Comparison of ENCODE assay signal across 10 cellular contexts in the genomic region with DNA sequence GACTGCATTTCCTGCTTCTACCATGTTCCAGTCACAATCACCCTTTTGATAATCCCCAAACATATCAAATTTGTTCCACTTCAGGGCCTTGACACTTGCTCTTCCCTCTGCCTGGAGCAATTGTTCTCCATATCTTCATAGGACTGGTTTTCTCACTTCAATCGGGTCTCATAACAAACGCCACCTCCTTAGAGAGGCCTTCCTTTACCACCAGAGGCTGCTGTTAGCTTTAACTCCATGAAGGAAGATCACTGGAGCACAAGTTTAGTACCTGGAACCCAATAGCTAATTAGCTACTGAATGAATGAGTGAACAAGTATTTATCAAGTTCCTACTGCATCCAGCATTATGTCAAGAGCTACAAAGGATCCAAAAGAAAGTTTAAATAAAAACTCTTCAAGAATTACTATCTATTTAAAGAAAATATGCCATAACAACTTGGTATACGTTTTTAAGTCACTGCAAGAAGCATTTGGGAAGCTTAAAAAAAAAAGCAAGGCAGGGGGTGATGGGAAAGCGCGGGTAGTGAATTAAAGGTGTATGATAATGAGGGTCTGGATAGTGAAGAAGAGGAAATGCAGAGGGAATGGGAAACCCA. TPM values are rescaled to one million over a fixed set of nuclear protein-coding genes. Genes with fewer than 3 reads are reported as not detected.
DNase-seq lines count a peak whose midpoint lies in the region; ATAC-seq and TF ChIP-seq lines count a peak whose summit lies in the region.
"Had no signal": no experiment of that assay in that cellular context is flagged by ENCODE, and none has a peak within 500 bp of the region (broad histone marks: within the 10 kb centered on the region; RNA-seq: fewer than 3 reads in every experiment).

No MANE protein-coding gene starts in this region.

- peak; percentile 1 for DNase-seq in EL
- no peak for DNase-seq in memory B cell (ENCODE audit: low spot score in 2 of 2)
- no peak for DNase-seq in NCI-H510A (lab: John Stamatoyannopoulos, UW)
- DNase-seq in NCI-H1930 (lab: John Stamatoyannopoulos, UW): no peak
- DNase-seq in NCI-H2227 treated with DMSO at 0.1 percent for 48 hours (lab: John Stamatoyannopoulos, UW): no peak
- DNase-seq in neuronal stem cell (ENCODE audit: low spot score): no peak
- DNase-seq: activated naive CD8-positive, alpha-beta T cell treated with anti-CD3 and anti-CD28 coated beads, Interleukin-2, amount 10 ng/mL, durations not matched to agents 7 days and 5 days had no signal

- H2AFZ ChIP-seq in Loucy (ENCODE audit: low read length) (no peak overlapping the region), neuronal stem cell (ENCODE audit: low read length) (no peak overlapping the region)

- no peaks in the 10 kb centered on the region for H3K9me3 Mint-ChIP-seq in dendritic cell treated with granulocyte-macrophage colony-stimulating factor and Interleukin-4, amounts not matched to agents 40 ng/mL and 50 ng/mL, for 4 days
- H3K9me3 Mint-ChIP-seq in memory B cell: no peaks in the 10 kb centered on the region
- H3K9me3 Mint-ChIP-seq: activated naive CD8-positive, alpha-beta T cell treated with anti-CD3 and anti-CD28 coated beads, Interleukin-2, amount 10 ng/mL, durations not matched to agents 7 days and 5 days had no signal

- H3K4me2 ChIP-seq in Loucy (ENCODE audit: low read depth, low read length, poor library complexity, severe bottlenecking) (no peak overlapping the region), neuronal stem cell (ENCODE audit: insufficient read depth, low read length, poor library complexity, severe bottlenecking) (no peak overlapping the region)

- H3K27ac Mint-ChIP-seq in dendritic cell treated with granulocyte-macrophage colony-stimulating factor and Interleukin-4, amounts not matched to agents 40 ng/mL and 50 ng/mL, for 4 days: peak overlapping the region; percentile 51
- peak overlapping the region; percentile 4 for H3K27ac Mint-ChIP-seq in memory B cell
- H3K27ac Mint-ChIP-seq: activated naive CD8-positive, alpha-beta T cell treated with anti-CD3 and anti-CD28 coated beads, Interleukin-2, amount 10 ng/mL, durations not matched to agents 7 days and 5 days had no signal

- peaks cover 27% of the 10 kb centered on the region for H3K36me3 Mint-ChIP-seq in dendritic cell treated with granulocyte-macrophage colony-stimulating factor and Interleukin-4, amounts not matched to agents 40 ng/mL and 50 ng/mL, for 4 days (ENCODE audit: low read depth)
- H3K36me3 Mint-ChIP-seq in memory B cell: no peaks in the 10 kb centered on the region
- H3K36me3 Mint-ChIP-seq: activated naive CD8-positive, alpha-beta T cell treated with anti-CD3 and anti-CD28 coated beads, Interleukin-2, amount 10 ng/mL, durations not matched to agents 7 days and 5 days had no signal

- H3K79me1 ChIP-seq in neuronal stem cell (ENCODE audit: low read depth, low read length): no peaks in the 10 kb centered on the region

- H3K9me2 ChIP-seq in Loucy (replicated peaks; ENCODE audit: low read depth, low read length): no peaks in the 10 kb centered on the region

- no peak overlapping the region for H3K18ac ChIP-seq in neuronal stem cell (ENCODE audit: low read length)

- intact Hi-C loops in dendritic cell treated with granulocyte-macrophage colony-stimulating factor and Interleukin-4, amounts not matched to agents 40 ng/mL and 50 ng/mL, for 4 days (cut with micrococcal nuclease): loop anchor here (10.0 kb wide), 1 partner anchor 117 kb away; no protein-coding TSS in a partner anchor

- H3K4me1 ChIP-seq in Loucy (ENCODE audit: insufficient read depth, low read length, poor library complexity, severe bottlenecking) (no peaks in the 10 kb centered on the region), neuronal stem cell (ENCODE audit: control insufficient read depth in 2 of 2, insufficient read depth in 1 of 2, low read depth in 1 of 2, low read length in 2 of 2) (no peaks in the 10 kb centered on the region)

- no peak overlapping the region for H3K4ac ChIP-seq in neuronal stem cell (ENCODE audit: low read length)

- no peaks in the 10 kb centered on the region for H4K20me1 ChIP-seq in Loucy (ENCODE audit: insufficient read depth, low read length, poor library complexity, severe bottlenecking)

- ATAC-seq in memory B cell (ENCODE audit: low read depth): no peak

- no peak overlapping the region for H2BK12ac ChIP-seq in neuronal stem cell (ENCODE audit: low read length)

- H2BK120ac ChIP-seq in neuronal stem cell (ENCODE audit: low read depth, low read length): no peak overlapping the region

- peaks cover 32% of the 10 kb centered on the region for H3K4me1 Mint-ChIP-seq in dendritic cell treated with granulocyte-macrophage colony-stimulating factor and Interleukin-4, amounts not matched to agents 40 ng/mL and 50 ng/mL, for 4 days (ENCODE audit: low read depth)
- H3K4me1 Mint-ChIP-seq in memory B cell: no peaks in the 10 kb centered on the region
- H3K4me1 Mint-ChIP-seq: activated naive CD8-positive, alpha-beta T cell treated with anti-CD3 and anti-CD28 coated beads, Interleukin-2, amount 10 ng/mL, durations not matched to agents 7 days and 5 days had no signal

- no peaks in the 10 kb centered on the region for H3F3A ChIP-seq in Loucy (ENCODE audit: low read depth)

- no peak overlapping the region for H3K4me3 Mint-ChIP-seq in dendritic cell treated with granulocyte-macrophage colony-stimulating factor and Interleukin-4, amounts not matched to agents 40 ng/mL and 50 ng/mL, for 4 days
- no peak overlapping the region for H3K4me3 Mint-ChIP-seq in memory B cell
- H3K4me3 Mint-ChIP-seq: activated naive CD8-positive, alpha-beta T cell treated with anti-CD3 and anti-CD28 coated beads, Interleukin-2, amount 10 ng/mL, durations not matched to agents 7 days and 5 days had no signal

- H3K36me3 ChIP-seq in Loucy (ENCODE audit: insufficient read depth, low read length) (no peaks in the 10 kb centered on the region), neuronal stem cell (replicated peaks in 1 of 2; ENCODE audit: control insufficient read depth in 2 of 2, insufficient read depth in 2 of 2, low read length in 2 of 2) (peaks cover 0 to 12% of the 10 kb centered on the region in 2 donors)

- H2AK5ac ChIP-seq in neuronal stem cell (ENCODE audit: low read depth, low read length): no peak overlapping the region

- peak; percentile 58 for TF ChIP-seq CTCF in Loucy (conservative IDR thresholded peaks at IDR 0.05; ENCODE audit: low read length)

- WGBS in neuronal stem cell (ENCODE audit: extremely low coverage in 2 of 2, insufficient read length in 2 of 2, insufficient replicate concordance in 1 of 2), 2 donors: 100% methylated on average over 1 to 2 of the region's 5 CpGs

- H3K23ac ChIP-seq in neuronal stem cell (ENCODE audit: low read depth, low read length, poor library complexity): no peak overlapping the region

- H3K27me3 Mint-ChIP-seq in dendritic cell treated with granulocyte-macrophage colony-stimulating factor and Interleukin-4, amounts not matched to agents 40 ng/mL and 50 ng/mL, for 4 days: no peaks in the 10 kb centered on the region
- H3K27me3 Mint-ChIP-seq in memory B cell: no peaks in the 10 kb centered on the region
- H3K27me3 Mint-ChIP-seq: activated naive CD8-positive, alpha-beta T cell treated with anti-CD3 and anti-CD28 coated beads, Interleukin-2, amount 10 ng/mL, durations not matched to agents 7 days and 5 days had no signal

- no peaks in the 10 kb centered on the region for H3K79me2 ChIP-seq in Loucy (ENCODE audit: insufficient read depth, low read length)

- H3K27me3 ChIP-seq in Loucy (ENCODE audit: insufficient read depth, low read length, poor library complexity, severe bottlenecking): no peaks in the 10 kb centered on the region
- no peaks in the 10 kb centered on the region for H3K27me3 ChIP-seq in neuronal stem cell (ENCODE audit: control insufficient read depth in 3 of 3, insufficient read depth in 3 of 3, low read depth in 1 of 3, low read length in 3 of 3)

- H3K14ac ChIP-seq in neuronal stem cell (ENCODE audit: low read length): no peak overlapping the region

- no peak overlapping the region for H4K91ac ChIP-seq in neuronal stem cell (ENCODE audit: low read depth, low read length, poor library complexity)

- H3K9me3 ChIP-seq in Loucy (ENCODE audit: insufficient read depth, low read depth, low read length) (no peaks in the 10 kb centered on the region), neuronal stem cell (replicated peaks in 1 of 2; ENCODE audit: control insufficient read depth in 2 of 2, insufficient read depth in 1 of 2, low read depth in 1 of 2, low read length in 2 of 2) (no peaks in the 10 kb centered on the region)

- no peak overlapping the region for H2BK5ac ChIP-seq in neuronal stem cell (ENCODE audit: low read length)

- H2BK15ac ChIP-seq in neuronal stem cell (ENCODE audit: low read length): no peak overlapping the region

- H3K4me3 ChIP-seq in Loucy (ENCODE audit: low read length, poor library complexity, severe bottlenecking) (no peak overlapping the region), neuronal stem cell (ENCODE audit: low read length in 2 of 2) (no peak overlapping the region)
- H3K4me3 ChIP-seq: SK-N-MC had no signal

- no peak overlapping the region for H3K27ac ChIP-seq in neuronal stem cell (replicated peaks; ENCODE audit: low read length)
- H3K27ac ChIP-seq: SK-N-MC had no signal

- H3K9ac ChIP-seq in Loucy (ENCODE audit: low read depth, low read length, poor library complexity, severe bottlenecking) (no peak overlapping the region), neuronal stem cell (ENCODE audit: low read depth, low read length, poor library complexity) (no peak overlapping the region)

- H4K8ac ChIP-seq in neuronal stem cell (ENCODE audit: low read depth, low read length): no peak overlapping the region

RNA-seq across cellular contexts. Expression of a gene that starts 58.8 kb away (rescaled TPM):
- 28.5 TPM for polyA plus RNA-seq in neuronal stem cell (2013, experiment 1 of 2)
- polyA plus RNA-seq in neuronal stem cell (2013, experiment 2 of 2): 30.8 TPM
